In genomic region chr5:96080557-96080956, GRCh38 we compare ENCODE assay signal across 13 cellular contexts.
DNase-seq lines count a peak whose midpoint lies in the region; ATAC-seq, FAIRE-seq and TF ChIP-seq lines count a peak whose summit lies in the region.
"Had no signal": no experiment of that assay in that cellular context is flagged by ENCODE, and none has a peak within 500 bp of the region (broad histone marks: within the 10 kb centered on the region; RNA-seq: fewer than 3 reads in every experiment).

No MANE protein-coding gene starts in this region.

- CTCF ChIA-PET in HepG2 (lab: Yijun Ruan, JAX; ENCODE audit: low intra/inter-chr PET ratio, low total read pairs): no interaction called here

- no TSS peak for BruUV-seq in HepG2 (replicated peaks; lab: Mats Ljungman, UMichigan)

- POLR2A ChIA-PET in HepG2 (lab: Yijun Ruan, JAX): interaction anchor here (1.4 kb wide), 1 partner anchor 119 kb away, joined by 4 read pairs; no protein-coding TSS in a partner anchor

- no peak overlapping the region for H3K4me2 ChIP-seq in HepG2 (ENCODE audit: low read depth, low read length)

- H3K36me3 ChIP-seq in right lobe of liver: no peaks in the 10 kb centered on the region
- no peaks in the 10 kb centered on the region for H3K36me3 ChIP-seq in HepG2 (replicated peaks in 1 of 2; ENCODE audit: control insufficient read depth in 1 of 2, insufficient read depth in 2 of 2, low read length in 2 of 2)
- no peaks in the 10 kb centered on the region for H3K36me3 ChIP-seq in RWPE2 (ENCODE audit: low read depth)
- H3K36me3 ChIP-seq: ovary had no signal

- H3K27ac ChIP-seq in right lobe of liver (no peak overlapping the region), HepG2 (ENCODE audit: extremely low read length, insufficient read depth, low read length) (no peak overlapping the region), RWPE2 (ENCODE audit: poor library complexity, severe bottlenecking) (peak overlapping the region; percentile 92)
- H3K27ac ChIP-seq: C4-2B, ovary had no signal

- peaks cover 53% of the 10 kb centered on the region for H3K4me1 Mint-ChIP-seq in stimulated activated naive CD8-positive, alpha-beta T cell treated with anti-CD3 and anti-CD28 coated beads, Interleukin-15, amount 100 ng/mL, for 72 hours

- TF ChIP-seq POLR2A in right lobe of liver (IDR thresholded peaks at IDR 0.05) (no peak), HepG2 (IDR thresholded peaks at IDR 0.05; ENCODE audit: insufficient read depth in 1 of 2, low read depth in 2 of 2, low read length in 2 of 2) (no peak)

- no peak overlapping the region for H2AFZ ChIP-seq in HepG2 (ENCODE audit: low read length)

- TF ChIP-seq CTCF in right lobe of liver (IDR thresholded peaks at IDR 0.05) (no peak), HepG2 (CRISPR knock-in tag; IDR thresholded peaks at IDR 0.05) (no peak), RWPE2 (IDR thresholded peaks at IDR 0.05; ENCODE audit: poor library complexity, severe bottlenecking) (no peak), fibroblast of mammary gland (conservative IDR thresholded peaks at IDR 0.05; ENCODE audit: control insufficient read depth, insufficient read depth, low read depth, low read length) (no peak)

- no peaks in the 10 kb centered on the region for H3K4me1 ChIP-seq in right lobe of liver
- H3K4me1 ChIP-seq in HepG2 (ENCODE audit: insufficient read depth, low read length): peaks cover 34% of the 10 kb centered on the region
- H3K4me1 ChIP-seq in RWPE2 (ENCODE audit: insufficient read depth, poor library complexity, severe bottlenecking): peaks cover 64% of the 10 kb centered on the region

- ATAC-seq in right lobe of liver (peak in 3 of 4 donors; percentile 19 to 55 (median 42)), HepG2 (no peak), RWPE2 (ENCODE audit: low read depth) (peak; percentile 44; the same call in 2 of the 3 replicates), HG02610 (IDR thresholded peaks at IDR 0.05; ENCODE audit: unreplicated experiment) (no peak), HG02852 (IDR thresholded peaks at IDR 0.05; ENCODE audit: unreplicated experiment) (no peak)
- ATAC-seq in stimulated activated naive CD8-positive, alpha-beta T cell treated with anti-CD3 and anti-CD28 coated beads, Interleukin-15, amount 100 ng/mL, for 72 hours: no peak

- in situ Hi-C loops in HepG2 (cut with HindIII; ENCODE audit: extremely low pct_ligation_motif_present, low pct_unique_long_range_greater_than_20kb): no loop called here

- peaks cover 0 to 4% of the 10 kb centered on the region in 2 donors for H3K9me3 Mint-ChIP-seq in stimulated activated naive CD8-positive, alpha-beta T cell treated with anti-CD3 and anti-CD28 coated beads, Interleukin-15, amount 100 ng/mL, for 72 hours

- H3K27me3 Mint-ChIP-seq in stimulated activated naive CD8-positive, alpha-beta T cell treated with anti-CD3 and anti-CD28 coated beads, Interleukin-15, amount 100 ng/mL, for 72 hours: peaks cover 8% of the 10 kb centered on the region

- DNase-seq in right lobe of liver (no peak), HepG2 (ENCODE audit: low spot score) (no peak), RWPE2 (ENCODE audit: low spot score) (no peak), fibroblast of mammary gland (ENCODE audit: low read depth) (peak; percentile 94), NCI-H1417 treated with DMSO at 0.1 percent for 48 hours (lab: John Stamatoyannopoulos, UW) (no peak)
- DNase-seq in stimulated activated naive CD8-positive, alpha-beta T cell treated with anti-CD3 and anti-CD28 coated beads, Interleukin-15, amount 100 ng/mL, for 72 hours: no peak
- DNase-seq: NCI-H1048; NCI-H524; ovary; stimulated activated CD4-positive, alpha-beta T cell treated with anti-CD3 and anti-CD28 coated beads, Interleukin-2, amount 100 ng/mL, for 24 hours had no signal

- no peak overlapping the region for H3K4me3 ChIP-seq in right lobe of liver
- no peak overlapping the region for H3K4me3 ChIP-seq in HepG2 (replicated peaks in 1 of 3; ENCODE audit: insufficient read depth in 1 of 3, low read depth in 2 of 3, low read length in 3 of 3)
- H3K4me3 ChIP-seq in RWPE2 (ENCODE audit: severe bottlenecking): no peak overlapping the region
- no peak overlapping the region for H3K4me3 ChIP-seq in fibroblast of mammary gland (ENCODE audit: control insufficient read depth, low read depth, low read length)
- H3K4me3 ChIP-seq: ovary had no signal

- no peak overlapping the region for H3K4me3 Mint-ChIP-seq in stimulated activated naive CD8-positive, alpha-beta T cell treated with anti-CD3 and anti-CD28 coated beads, Interleukin-15, amount 100 ng/mL, for 72 hours

- no peaks in the 10 kb centered on the region for H3K79me2 ChIP-seq in HepG2 (ENCODE audit: insufficient read depth, low read length)

- no peak for FAIRE-seq in HepG2 (lab: Jason Lieb, UNC)

- no peaks in the 10 kb centered on the region for H4K20me1 ChIP-seq in HepG2 (ENCODE audit: insufficient read depth, low read length)

- no peak overlapping the region for H3K9ac ChIP-seq in HepG2 (ENCODE audit: insufficient read depth, low read depth, low read length)

- no peak for TF ChIP-seq RAD21 in HepG2 (CRISPR knock-in tag; IDR thresholded peaks at IDR 0.05)

- H3K9me3 ChIP-seq in right lobe of liver (no peaks in the 10 kb centered on the region), HepG2 (ENCODE audit: low read length) (no peaks in the 10 kb centered on the region), RWPE2 (ENCODE audit: severe bottlenecking) (no peaks in the 10 kb centered on the region)
- H3K9me3 ChIP-seq: ovary had no signal

- H3K27me3 ChIP-seq in right lobe of liver (no peaks in the 10 kb centered on the region), HepG2 (ENCODE audit: control insufficient read depth in 1 of 2, insufficient read depth in 2 of 2, low read length in 2 of 2) (no peaks in the 10 kb centered on the region), RWPE2 (ENCODE audit: insufficient read depth, poor library complexity, severe bottlenecking) (no peaks in the 10 kb centered on the region)
- H3K27me3 ChIP-seq: ovary had no signal

- peak overlapping the region; percentile 72 to 83 for H3K27ac Mint-ChIP-seq in stimulated activated naive CD8-positive, alpha-beta T cell treated with anti-CD3 and anti-CD28 coated beads, Interleukin-15, amount 100 ng/mL, for 72 hours

- TF ChIP-seq EP300 in HepG2 (IDR thresholded peaks at IDR 0.05; ENCODE audit: low read depth in 2 of 2, low read length in 2 of 2) (no peak), HepG2 (CRISPR knock-in tag; IDR thresholded peaks at IDR 0.05; ENCODE audit: borderline replicate concordance) (no peak)

- intact Hi-C loops in right lobe of liver (cut with DNase I): no loop called here
- intact Hi-C loops in HepG2 (cut with micrococcal nuclease; ENCODE audit: unreplicated experiment): no loop called here

TF ChIP-seq in HepG2, 621 proteins besides CTCF, POLR2A, EP300 and RAD21:
- TF ChIP-seq ZNF772 (CRISPR knock-in tag; IDR thresholded peaks at IDR 0.05) (no peak), EHMT2 (IDR thresholded peaks at IDR 0.05; ENCODE audit: borderline replicate concordance, low read depth, low read length) (no peak), ZBTB37 (CRISPR knock-in tag; IDR thresholded peaks at IDR 0.05) (no peak)

Comparison
In these comparisons a context has a peak if more than half of its experiments do, and no peak if none do; other contexts are left out.
1. ATAC-seq: peak in right lobe of liver (3 of 4) and RWPE2 (single experiment); none in HepG2 (single experiment), stimulated activated naive CD8-positive, alpha-beta T cell treated with anti-CD3 and anti-CD28 coated beads, Interleukin-15, amount 100 ng/mL, for 72 hours (single experiment), HG02610 (single experiment) and HG02852 (single experiment).